In the genomic region with DNA sequence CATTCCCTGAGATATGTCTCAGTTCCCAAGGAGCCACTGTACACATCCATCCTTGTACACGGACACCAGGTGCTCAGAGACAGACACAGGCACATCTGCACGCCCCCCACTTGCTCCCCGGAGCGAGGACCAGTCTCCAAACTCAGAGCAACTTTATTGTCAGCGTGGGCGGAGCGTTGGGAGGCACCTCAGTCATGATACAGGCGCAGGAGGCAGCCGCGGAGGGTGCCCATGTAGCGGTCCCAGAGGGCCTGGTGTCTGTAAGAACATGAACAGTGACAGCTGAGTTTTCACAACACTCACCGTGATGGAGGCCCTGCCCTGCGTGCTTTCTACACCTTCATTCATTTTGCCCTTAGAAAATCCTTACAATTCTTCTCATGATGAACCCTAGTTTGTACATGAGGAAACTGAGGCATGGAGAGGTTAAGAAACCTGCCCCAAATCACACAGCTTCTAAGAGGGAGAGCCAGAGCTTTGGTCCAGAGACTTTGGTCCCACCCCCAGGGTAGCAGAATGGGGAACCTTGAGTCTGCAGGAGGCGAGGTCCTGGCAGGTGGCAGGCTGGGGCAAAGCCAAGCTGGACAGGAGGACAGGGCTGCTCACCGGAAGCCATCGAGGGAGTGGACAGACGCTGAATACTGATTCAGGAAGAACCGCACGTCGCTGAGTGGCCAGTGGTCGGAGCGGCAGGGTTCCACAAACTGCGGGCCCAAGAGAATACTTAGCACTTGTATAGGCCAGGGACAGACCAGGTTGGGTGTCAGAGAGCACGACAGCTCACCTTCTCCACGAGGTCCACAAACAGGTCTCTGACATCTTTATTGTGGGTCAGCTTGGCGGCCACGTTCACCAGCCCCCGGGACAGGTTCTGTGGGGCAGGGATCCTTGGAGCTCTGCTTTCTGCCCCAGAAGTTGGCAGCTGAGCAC, we compare ENCODE assay signal across 2 cellular contexts.
TF ChIP-seq lines count a peak whose summit lies in the region.

No MANE protein-coding gene starts in this region.

TF ChIP-seq in GM12878, 131 proteins besides CTCF, POLR2A, EP300 and RAD21:
- TF ChIP-seq DPF2 (IDR thresholded peaks at IDR 0.05) (0 out of 2 replicates have a peak, but pooled peaks have one; percentile 15), RAD51 (IDR thresholded peaks at IDR 0.05) (no peak)

TF ChIP-seq in neural cell, 6 proteins besides CTCF, POLR2A, EP300 and RAD21:
- TF ChIP-seq SMC3 (conservative IDR thresholded peaks at IDR 0.05; ENCODE audit: poor library complexity): no peak
- no peak for TF ChIP-seq TAF1 (IDR thresholded peaks at IDR 0.05; ENCODE audit: low read depth)
- TF ChIP-seq MXI1 (conservative IDR thresholded peaks at IDR 0.05; ENCODE audit: poor library complexity, severe bottlenecking): no peak
- TF ChIP-seq REST (IDR thresholded peaks at IDR 0.05; ENCODE audit: borderline replicate concordance): no peak
- no peak for TF ChIP-seq EZH2 (IDR thresholded peaks at IDR 0.05; ENCODE audit: borderline replicate concordance, insufficient read depth, low read length, poor library complexity, severe bottlenecking)
- no peak for TF ChIP-seq POLR2AphosphoS5 (IDR thresholded peaks at IDR 0.05)
